Comparison of ENCODE assay signal across 6 cellular contexts in genomic region chr19:19627442-19627715, GRCh38. TPM values are rescaled to one million over a fixed set of nuclear protein-coding genes. Genes with fewer than 3 reads are reported as not detected.
DNase-seq lines count a peak whose midpoint lies in the region; ATAC-seq and TF ChIP-seq lines count a peak whose summit lies in the region.

No MANE protein-coding gene starts in this region.

- TF ChIP-seq POLR2A in esophagus squamous epithelium (IDR thresholded peaks at IDR 0.05): no peak

- 7 to 11% methylated on average over 5 of the region's 5 CpGs for WGBS in esophagus squamous epithelium, 2 donors

- H3K9me3 Mint-ChIP-seq in activated naive CD4-positive, alpha-beta T cell treated with anti-CD3 and anti-CD28 coated beads for 36 hours: no peaks in the 10 kb centered on the region

- intact Hi-C loops in activated naive CD4-positive, alpha-beta T cell treated with anti-CD3 and anti-CD28 coated beads for 36 hours (cut with micrococcal nuclease): loop anchor here (1.0 to 2.0 kb wide), 2 partner anchors 35 to 65 kb away; no protein-coding TSS in a partner anchor
- intact Hi-C loops in esophagus squamous epithelium (cut with DNase I): no loop called here

- DNase-seq in activated naive CD4-positive, alpha-beta T cell treated with anti-CD3 and anti-CD28 coated beads for 36 hours: no peak
- DNase-seq in activated naive CD4-positive, alpha-beta T cell treated with anti-CD3 and anti-CD28 coated beads, Interleukin-2, amount 50 U/mL, for 16 hours: no peak
- DNase-seq in esophagus squamous epithelium (lab: John Stamatoyannopoulos, UW) (no peak), thoracic aorta (ENCODE audit: low spot score) (no peak), cortex of kidney (lab: John Stamatoyannopoulos, UW) (no peak), DMS153 (lab: John Stamatoyannopoulos, UW) (no peak)

- CTCF ChIA-PET in activated naive CD4-positive, alpha-beta T cell treated with anti-CD3 and anti-CD28 coated beads for 36 hours (lab: Charles Lee): interaction anchor here (2.4 kb wide), 1 partner anchor 95 kb away, joined by 10 read pairs; no protein-coding TSS in a partner anchor

- H3K36me3 ChIP-seq in esophagus squamous epithelium (peaks cover 0 to 29% (median 0%) of the 10 kb centered on the region in 3 donors), thoracic aorta (no peaks in the 10 kb centered on the region)

- H3K9me3 ChIP-seq in esophagus squamous epithelium (no peaks in the 10 kb centered on the region), thoracic aorta (no peaks in the 10 kb centered on the region)

- peak overlapping the region; percentile 84 to 92 (median 89) for H3K27ac ChIP-seq in esophagus squamous epithelium
- no peak overlapping the region for H3K27ac ChIP-seq in thoracic aorta

- peak overlapping the region; percentile 67 to 85 (median 72) for H3K4me3 ChIP-seq in esophagus squamous epithelium
- H3K4me3 ChIP-seq in thoracic aorta: peak overlapping the region; percentile 66

- H3K27me3 ChIP-seq in esophagus squamous epithelium: peaks cover 0 to 9% (median 0%) of the 10 kb centered on the region in 4 donors
- no peaks in the 10 kb centered on the region for H3K27me3 ChIP-seq in thoracic aorta (replicated peaks; ENCODE audit: insufficient read depth)

- H3K4me1 Mint-ChIP-seq in activated naive CD4-positive, alpha-beta T cell treated with anti-CD3 and anti-CD28 coated beads for 36 hours (ENCODE audit: low read depth): peaks cover 29% of the 10 kb centered on the region

- TF ChIP-seq CTCF in esophagus squamous epithelium (IDR thresholded peaks at IDR 0.05) (no peak), thoracic aorta (IDR thresholded peaks at IDR 0.05) (no peak)

- H3K36me3 Mint-ChIP-seq in activated naive CD4-positive, alpha-beta T cell treated with anti-CD3 and anti-CD28 coated beads for 36 hours (ENCODE audit: low read depth): peaks cover 22% of the 10 kb centered on the region

- H3K4me1 ChIP-seq in esophagus squamous epithelium (peaks cover 10 to 28% (median 11%) of the 10 kb centered on the region in 3 donors), thoracic aorta (ENCODE audit: control insufficient read depth in 1 of 2, low read depth in 2 of 2) (peaks cover 4 to 12% of the 10 kb centered on the region in 2 donors)

- no peaks in the 10 kb centered on the region for H3K27me3 Mint-ChIP-seq in activated naive CD4-positive, alpha-beta T cell treated with anti-CD3 and anti-CD28 coated beads for 36 hours (ENCODE audit: low read depth)

- ATAC-seq in thoracic aorta (ENCODE audit: insufficient number of reproducible peaks, low FRiP score, low read depth): no peak

- peak overlapping the region; percentile 89 for H3K4me3 Mint-ChIP-seq in activated naive CD4-positive, alpha-beta T cell treated with anti-CD3 and anti-CD28 coated beads for 36 hours

- H3K27ac Mint-ChIP-seq in activated naive CD4-positive, alpha-beta T cell treated with anti-CD3 and anti-CD28 coated beads for 36 hours: peak overlapping the region; percentile 85

RNA-seq across cellular contexts. Expression of gene LPAR2, which starts 0.6 kb away (rescaled TPM):
- total RNA-seq in activated naive CD4-positive, alpha-beta T cell treated with anti-CD3 and anti-CD28 coated beads for 36 hours: 10 to 100 TPM; 20.2 to 20.7 TPM
- total RNA-seq in esophagus squamous epithelium: 10 to 100 TPM in 2 of 4 donors, 1 to 10 TPM in 2; 7.6 to 13.1 (median 9.5) TPM
- total RNA-seq in thoracic aorta: 10 to 100 TPM in 1 of 2 donors, 1 to 10 TPM in 1; 4.2 to 11.6 TPM

RNA-seq across cellular contexts. Expression of gene PBX4, which starts 8.9 kb away (rescaled TPM):
- total RNA-seq in activated naive CD4-positive, alpha-beta T cell treated with anti-CD3 and anti-CD28 coated beads for 36 hours: 10 to 100 TPM; 13.5 to 17.5 TPM
- total RNA-seq in esophagus squamous epithelium (1 to 10 TPM in 3 of 4 donors, under 1 TPM in 1; 0.61 to 1.9 (median 1.7) TPM), thoracic aorta (not detected)

RNA-seq across cellular contexts. Expression of gene GMIP, which starts 16.1 kb away (rescaled TPM):
- total RNA-seq in activated naive CD4-positive, alpha-beta T cell treated with anti-CD3 and anti-CD28 coated beads for 36 hours: 10 to 100 TPM; 38.7 to 40.6 TPM
- total RNA-seq in esophagus squamous epithelium (10 to 100 TPM in 2 of 4 donors, 1 to 10 TPM in 2; 7.0 to 22.8 (median 10.0) TPM), thoracic aorta (10 to 100 TPM; 12.5 to 13.1 TPM)

RNA-seq across cellular contexts. Expression of gene ATP13A1, which starts 36.1 kb away (rescaled TPM):
- total RNA-seq in activated naive CD4-positive, alpha-beta T cell treated with anti-CD3 and anti-CD28 coated beads for 36 hours: 10 to 100 TPM; 48.7 to 55.1 TPM
- total RNA-seq in esophagus squamous epithelium: 100 to 1,000 TPM in 3 of 4 donors, 10 to 100 TPM in 1; 79.7 to 257 (median 153) TPM
- total RNA-seq in thoracic aorta: 100 to 1,000 TPM in 1 of 2 donors, 10 to 100 TPM in 1; 95.0 to 150 TPM

RNA-seq across cellular contexts. Expression of gene ZNF101, which starts 41.3 kb away (rescaled TPM):
- total RNA-seq in activated naive CD4-positive, alpha-beta T cell treated with anti-CD3 and anti-CD28 coated beads for 36 hours: 10 to 100 TPM; 51.8 to 54.3 TPM
- total RNA-seq in esophagus squamous epithelium (1 to 10 TPM; 5.5 to 8.2 (median 6.5) TPM), thoracic aorta (1 to 10 TPM; 2.2 to 8.3 TPM)

Comparison
In these comparisons a context has a peak if more than half of its experiments do, and no peak if none do; other contexts are left out.
1. H3K27ac ChIP-seq: peak in esophagus squamous epithelium (4 of 4); none in thoracic aorta (0 of 2).
2. RNA of gene PBX4, which starts 8.9 kb away (total RNA-seq): 13.5 to 17.5 TPM in activated naive CD4-positive, alpha-beta T cell treated with anti-CD3 and anti-CD28 coated beads for 36 hours; 0.61 to 1.9 TPM in esophagus squamous epithelium and not detected in thoracic aorta; every median in the first group is over 4 times any median in the second.